In genomic region chr1:34795916-34796315, GRCh38 we compare ENCODE assay signal across 17 cellular contexts. TPM values are rescaled to one million over a fixed set of nuclear protein-coding genes. Genes with fewer than 3 reads are reported as not detected.
DNase-seq lines count a peak whose midpoint lies in the region; ATAC-seq, FAIRE-seq and TF ChIP-seq lines count a peak whose summit lies in the region.
"Had no signal": no experiment of that assay in that cellular context is flagged by ENCODE, and none has a peak within 500 bp of the region (broad histone marks: within the 10 kb centered on the region; RNA-seq: fewer than 3 reads in every experiment).

No MANE protein-coding gene starts in this region.

- no peaks in the 10 kb centered on the region for H3K36me3 ChIP-seq in BLaER1
- H3K36me3 ChIP-seq in H1 (ENCODE audit: control insufficient read depth in 2 of 4, insufficient read depth in 4 of 4, low read length in 3 of 4): no peaks in the 10 kb centered on the region
- H3K36me3 ChIP-seq in mesodermal cell (ENCODE audit: control insufficient read depth, insufficient read depth, low read length): peaks cover 4% of the 10 kb centered on the region
- no peaks in the 10 kb centered on the region for H3K36me3 ChIP-seq in spleen
- no peaks in the 10 kb centered on the region for H3K36me3 ChIP-seq in MG63
- H3K36me3 ChIP-seq: BE2C had no signal

- TF ChIP-seq RAD21 in H1 (IDR thresholded peaks at IDR 0.05 in 1 of 2, conservative IDR thresholded peaks at IDR 0.05 in 1 of 2; ENCODE audit: low read depth in 2 of 2, low read length in 2 of 2): no peak

- H3K27me3 ChIP-seq in BLaER1: no peaks in the 10 kb centered on the region
- peaks cover 0 to 13% (median 10%) of the 10 kb centered on the region in 4 experiments; a peak in 4 of 7 replicates for H3K27me3 ChIP-seq in H1 (replicated peaks in 1 of 4; ENCODE audit: control insufficient read depth in 3 of 4, extremely low read depth in 1 of 4, insufficient read depth in 3 of 4, low read length in 3 of 4)
- peaks cover 0 to 36% (median 18%) of the 10 kb centered on the region in 7 donors for H3K27me3 ChIP-seq in spleen (replicated peaks in 1 of 7)
- no peaks in the 10 kb centered on the region for H3K27me3 ChIP-seq in MG63
- H3K27me3 ChIP-seq: BE2C had no signal

- no peak overlapping the region for H3K4ac ChIP-seq in H1 (replicated peaks; ENCODE audit: insufficient read length, low read depth, low read length)

- 88% methylated on average over 6 of the region's 6 CpGs; no CpG with 5 or more reads in 1 of the 2 experiments for WGBS in H1 (ENCODE audit: extremely low coverage in 1 of 2, insufficient coverage in 1 of 2, insufficient read length in 1 of 2, insufficient replicate concordance in 2 of 2, low coverage in 1 of 2, low lambda C conversion rate in 2 of 2, missing lambda C conversion rate in 1 of 2), 2 experiments
- 68 to 94% methylated on average over 3 to 5 of the region's 6 CpGs for WGBS in mesodermal cell (ENCODE audit: insufficient coverage in 2 of 2), 2 experiments
- WGBS in spleen, 5 donors: 80 to 91% (median 85%) methylated on average over 6 of the region's 6 CpGs

- H2BK12ac ChIP-seq in H1 (ENCODE audit: low read depth, low read length): 0 out of 2 replicates have a peak overlapping the region, but pooled peaks have one; percentile 56

- H3K18ac ChIP-seq in H1 (ENCODE audit: extremely low read depth, low read length): peak overlapping the region; percentile 56; the same call in 1 of the 2 replicates

- H3K14ac ChIP-seq in H1 (ENCODE audit: insufficient read length): no peak overlapping the region

- no peak overlapping the region for H2AFZ ChIP-seq in H1 (ENCODE audit: low read length)

- H3K27ac ChIP-seq in BLaER1 (no peak overlapping the region), H1 (ENCODE audit: low read depth, low read length) (no peak overlapping the region), mesodermal cell (ENCODE audit: low read depth, low read length, severe bottlenecking) (no peak overlapping the region), spleen (no peak overlapping the region)
- H3K27ac ChIP-seq: KMS-11 had no signal

- H3K4me2 ChIP-seq in BLaER1 (peak overlapping the region; percentile 3), H1 (ENCODE audit: insufficient read depth in 1 of 2, low read depth in 2 of 2, low read length in 2 of 2) (no peak overlapping the region)
- H3K4me2 ChIP-seq: KMS-11 had no signal

- no peak overlapping the region for H4K5ac ChIP-seq in H1 (ENCODE audit: insufficient read length, low read depth, low read length)

- TF ChIP-seq CTCF in H1 (IDR thresholded peaks at IDR 0.05; ENCODE audit: control extremely low read depth in 1 of 3, insufficient read depth in 1 of 3, low read depth in 1 of 3, low read length in 3 of 3): no peak
- TF ChIP-seq CTCF in spleen (IDR thresholded peaks at IDR 0.05 in 8 of 11, conservative IDR thresholded peaks at IDR 0.05 in 3 of 11): no peak

- POLR2A ChIA-PET in H1 (lab: Charles Lee; ENCODE audit: partially characterized antibody): interaction anchor here (0.6 to 1.5 kb wide), 4 partner anchors 38 to 71 kb away, joined by 3 to 5 read pairs (median 3); no protein-coding TSS in a partner anchor

- no peak for DNase-seq in H1 (ENCODE audit: low read depth in 1 of 2, low spot score in 2 of 2)
- no peak for DNase-seq in spleen
- no peak for DNase-seq in DMS153 (lab: John Stamatoyannopoulos, UW)
- no peak for DNase-seq in MG63
- DNase-seq: BE2C, EL, MM.1S, NCI-H1105, NCI-H187, NCI-H446 had no signal

- no peak overlapping the region for H3K23ac ChIP-seq in H1 (ENCODE audit: insufficient read length)

- H3K9me3 ChIP-seq in BLaER1: no peaks in the 10 kb centered on the region
- H3K9me3 ChIP-seq in H1 (ENCODE audit: insufficient read depth in 2 of 2, low read depth in 1 of 2, low read length in 1 of 2): no peaks in the 10 kb centered on the region
- no peaks in the 10 kb centered on the region for H3K9me3 ChIP-seq in mesodermal cell (ENCODE audit: control insufficient read depth, low read length)
- H3K9me3 ChIP-seq in spleen: no peaks in the 10 kb centered on the region
- no peaks in the 10 kb centered on the region for H3K9me3 ChIP-seq in MG63
- H3K9me3 ChIP-seq: BE2C had no signal

- no peak overlapping the region for H2BK15ac ChIP-seq in H1 (ENCODE audit: low read length)

- ATAC-seq in HG02588 (IDR thresholded peaks at IDR 0.05; ENCODE audit: unreplicated experiment): no peak
- ATAC-seq in HG03097 (IDR thresholded peaks at IDR 0.05; ENCODE audit: low FRiP score, unreplicated experiment): no peak
- ATAC-seq: HepG2 had no signal

- no peak for TF ChIP-seq POLR2A in H1 (IDR thresholded peaks at IDR 0.05; ENCODE audit: control extremely low read depth in 1 of 2, low read depth in 2 of 2, low read length in 2 of 2)
- no peak for TF ChIP-seq POLR2A in spleen (IDR thresholded peaks at IDR 0.05)

- H3K79me2 ChIP-seq in H1 (ENCODE audit: control insufficient read depth in 1 of 2, insufficient read depth in 2 of 2, low read length in 2 of 2): no peaks in the 10 kb centered on the region

- no peak for FAIRE-seq in H1 (lab: Jason Lieb, UNC)
- FAIRE-seq: H54, HepG2 had no signal

- H4K20me1 ChIP-seq in BLaER1 (0 out of 2 replicates have a peak, but pooled peaks cover 3% of the 10 kb centered on the region), H1 (replicated peaks in 1 of 2; ENCODE audit: control insufficient read depth in 1 of 2, insufficient read depth in 2 of 2, low read length in 2 of 2) (no peaks in the 10 kb centered on the region)

- intact Hi-C loops in spleen (cut with DNase I; ENCODE audit: low total_unique reads): no loop called here

- CTCF ChIA-PET in H1 (lab: Charles Lee; ENCODE audit: partially characterized antibody): interaction anchor here (1.0 to 12.6 kb wide), 4 partner anchors 8 to 71 kb away, joined by 3 to 230 read pairs (median 20); no protein-coding TSS in a partner anchor

- H2AK5ac ChIP-seq in H1 (ENCODE audit: low read depth, low read length): no peak overlapping the region

- H4K91ac ChIP-seq in H1 (replicated peaks; ENCODE audit: insufficient read length, low read length): peak overlapping the region; percentile 67

- H3K9ac ChIP-seq in BLaER1: no peak overlapping the region
- no peak overlapping the region for H3K9ac ChIP-seq in H1 (replicated peaks in 1 of 4; ENCODE audit: extremely low read depth in 1 of 4, low read depth in 3 of 4, low read length in 3 of 4)
- H3K9ac ChIP-seq: KMS-11 had no signal

- no peak overlapping the region for H2BK5ac ChIP-seq in H1 (ENCODE audit: low read depth, low read length)

- no peak overlapping the region; the same call in 1 of the 2 replicates for H2BK20ac ChIP-seq in H1 (ENCODE audit: low read length)

- H3K4me1 ChIP-seq in BLaER1 (peaks cover 57% of the 10 kb centered on the region), H1 (replicated peaks in 1 of 4; ENCODE audit: control insufficient read depth in 3 of 4, insufficient read depth in 4 of 4, low read length in 3 of 4) (peaks cover 0 to 12% (median 7%) of the 10 kb centered on the region in 4 experiments; a peak in 4 of 7 replicates), mesodermal cell (ENCODE audit: control insufficient read depth, insufficient read depth, low read length, poor library complexity, severe bottlenecking) (no peaks in the 10 kb centered on the region), spleen (peaks cover 0 to 20% (median 13%) of the 10 kb centered on the region in 6 donors)
- H3K4me1 ChIP-seq: BE2C had no signal

- no peak for TF ChIP-seq EP300 in H1 (IDR thresholded peaks at IDR 0.05; ENCODE audit: borderline replicate concordance in 1 of 2, low read depth in 2 of 2, low read length in 2 of 2)

- no peak overlapping the region for H4K8ac ChIP-seq in H1 (ENCODE audit: extremely low read depth, insufficient read depth, low read length)

- no peaks in the 10 kb centered on the region; the same call in 1 of the 2 replicates for H3K23me2 ChIP-seq in H1 (ENCODE audit: low read depth, low read length)

- H3K4me3 ChIP-seq in BLaER1: no peak overlapping the region
- no peak overlapping the region for H3K4me3 ChIP-seq in H1 (ENCODE audit: extremely low read depth in 1 of 4, insufficient read depth in 2 of 4, low read depth in 3 of 4, low read length in 4 of 4)
- H3K4me3 ChIP-seq in mesodermal cell (ENCODE audit: extremely low read depth, insufficient read depth, low read length, poor library complexity, severe bottlenecking): peak overlapping the region; percentile 35
- peak overlapping the region in 5 of 8 donors; percentile 14 to 60 (median 28) for H3K4me3 ChIP-seq in spleen
- H3K4me3 ChIP-seq in MG63: no peak overlapping the region

- no peak overlapping the region for H3K56ac ChIP-seq in H1 (replicated peaks; ENCODE audit: insufficient read length, low read depth, low read length)

- no peaks in the 10 kb centered on the region for H3K79me1 ChIP-seq in H1 (ENCODE audit: low read depth, low read length)

- H2BK120ac ChIP-seq in H1 (replicated peaks; ENCODE audit: low read depth, low read length): no peak overlapping the region

RNA-seq across cellular contexts. Expression of gene GJA4, which starts 3.1 kb away (rescaled TPM):
- total RNA-seq in H1 (2021; fragmentation: NEBNext Ultra II Directional; extraction: Animal tissue kit (Norgen Biotek cat#: 25700)): 2.7 and 3.2 TPM in 2 replicates
- 3.9 and 4.3 TPM in 2 replicates for polyA plus RNA-seq in H1 (2011; rRNA removed)
- 2.4 TPM for polyA plus RNA-seq in H1 (2011; cell fraction: cytosol; rRNA removed)
- 3.8 TPM for polyA plus RNA-seq in H1 (2011; cell fraction: nucleus; rRNA removed)
- polyA plus RNA-seq in H1 (2012, experiment 1 of 2): 1.6 to 3.4 TPM (median 2.7 TPM) in 4 replicates
- 2.7 TPM for polyA plus RNA-seq in H1 (2012, experiment 2 of 2)
- 14.8 TPM for polyA plus RNA-seq in H1 (2013, experiment 1 of 2)
- polyA plus RNA-seq in H1 (2013, experiment 2 of 2): 15.5 TPM
- polyA minus RNA-seq in H1 (2011; rRNA and poly(A)+ RNA removed): 0.82 and 1.0 TPM in 2 replicates
- 2.1 TPM for polyA minus RNA-seq in H1 (2011; cell fraction: cytosol; rRNA and poly(A)+ RNA removed)
- 1.9 TPM for polyA minus RNA-seq in H1 (2011; cell fraction: nucleus; rRNA and poly(A)+ RNA removed)
- 115 TPM for polyA plus RNA-seq in mesodermal cell (2013, experiment 1 of 2)
- 78.2 TPM for polyA plus RNA-seq in mesodermal cell (2013, experiment 2 of 2)
- total RNA-seq in spleen: 10 to 100 TPM in 3 of 7 donors, 1 to 10 TPM in 4; 7.6 to 20.6 (median 8.7) TPM
- 1 to 10 TPM; 1.3 to 7.3 (median 7.0) TPM for polyA plus RNA-seq in spleen
- not detected in 2 replicates for total RNA-seq in MG63 (2014; rRNA removed; shearing (Covaris generic); ENCODE audit: low replicate concordance)
- total RNA-seq: HepG2 had no signal
- polyA plus RNA-seq: HepG2 had no signal

RNA-seq across cellular contexts. Expression of gene GJB3, which starts 14.9 kb away (rescaled TPM):
- total RNA-seq in H1 (2021; fragmentation: NEBNext Ultra II Directional; extraction: Animal tissue kit (Norgen Biotek cat#: 25700)): 0.93 and 1.1 TPM in 2 replicates
- polyA plus RNA-seq in H1 (2011; rRNA removed): 1.6 and 1.7 TPM in 2 replicates
- polyA plus RNA-seq in H1 (2011; cell fraction: cytosol; rRNA removed): 1.0 TPM
- 0.81 TPM for polyA plus RNA-seq in H1 (2011; cell fraction: nucleus; rRNA removed)
- 0.90 to 1.2 TPM (median 1.2 TPM) in 4 replicates for polyA plus RNA-seq in H1 (2012, experiment 1 of 2)
- 1.6 TPM for polyA plus RNA-seq in H1 (2012, experiment 2 of 2)
- polyA plus RNA-seq in H1 (2013, experiment 1 of 2): 2.6 TPM
- 2.7 TPM for polyA plus RNA-seq in H1 (2013, experiment 2 of 2)
- 0.29 and 0.82 TPM in 2 replicates for polyA minus RNA-seq in H1 (2011; rRNA and poly(A)+ RNA removed)
- polyA minus RNA-seq in H1 (2011; cell fraction: cytosol; rRNA and poly(A)+ RNA removed): not detected
- polyA minus RNA-seq in H1 (2011; cell fraction: nucleus; rRNA and poly(A)+ RNA removed): 0.90 TPM
- 1.1 TPM for polyA plus RNA-seq in mesodermal cell (2013, experiment 1 of 2)
- 0.56 TPM for polyA plus RNA-seq in mesodermal cell (2013, experiment 2 of 2)
- total RNA-seq in spleen: not detected
- under 1 TPM; 0.11 to 0.23 (median 0.13) TPM for polyA plus RNA-seq in spleen
- not detected in 2 replicates for total RNA-seq in MG63 (2014; rRNA removed; shearing (Covaris generic); ENCODE audit: low replicate concordance)
- total RNA-seq: HepG2 had no signal
- polyA plus RNA-seq: HepG2 had no signal

RNA-seq across cellular contexts. Expression of gene GJB4, which starts 36.4 kb away (rescaled TPM):
- total RNA-seq in H1 (2021; fragmentation: NEBNext Ultra II Directional; extraction: Animal tissue kit (Norgen Biotek cat#: 25700)): 0.11 and 0.20 TPM in 2 replicates
- polyA plus RNA-seq in H1 (2011; rRNA removed): 0.36 and 0.41 TPM in 2 replicates
- polyA plus RNA-seq in H1 (2011; cell fraction: cytosol; rRNA removed): 0.30 TPM
- 0.24 TPM for polyA plus RNA-seq in H1 (2011; cell fraction: nucleus; rRNA removed)
- polyA plus RNA-seq in H1 (2012, experiment 1 of 2): 0.13 to 0.45 TPM (median 0.24 TPM) in 4 replicates
- polyA plus RNA-seq in H1 (2012, experiment 2 of 2): 0.17 TPM
- polyA plus RNA-seq in H1 (2013, experiment 1 of 2): 0.24 TPM
- polyA plus RNA-seq in H1 (2013, experiment 2 of 2): 0.24 TPM
- polyA minus RNA-seq in H1 (2011; rRNA and poly(A)+ RNA removed): 0.17 and 0.57 TPM in 2 replicates
- polyA minus RNA-seq in H1 (2011; cell fraction: cytosol; rRNA and poly(A)+ RNA removed): not detected
- polyA minus RNA-seq in H1 (2011; cell fraction: nucleus; rRNA and poly(A)+ RNA removed): 0.70 TPM
- not detected for polyA plus RNA-seq in mesodermal cell (2013, experiment 1 of 2)
- not detected for polyA plus RNA-seq in mesodermal cell (2013, experiment 2 of 2)
- total RNA-seq in spleen: not detected
- polyA plus RNA-seq in spleen: not detected
- not detected in 2 replicates for total RNA-seq in MG63 (2014; rRNA removed; shearing (Covaris generic); ENCODE audit: low replicate concordance)
- total RNA-seq: HepG2 had no signal
- polyA plus RNA-seq: HepG2 had no signal

RNA-seq across cellular contexts. Expression of gene GJB5, which starts 41.1 kb away (rescaled TPM):
- 0.71 and 0.86 TPM in 2 replicates for total RNA-seq in H1 (2021; fragmentation: NEBNext Ultra II Directional; extraction: Animal tissue kit (Norgen Biotek cat#: 25700))
- 3.1 and 3.3 TPM in 2 replicates for polyA plus RNA-seq in H1 (2011; rRNA removed)
- 2.5 TPM for polyA plus RNA-seq in H1 (2011; cell fraction: cytosol; rRNA removed)
- polyA plus RNA-seq in H1 (2011; cell fraction: nucleus; rRNA removed): 1.9 TPM
- polyA plus RNA-seq in H1 (2012, experiment 1 of 2): 0.69 to 1.5 TPM (median 1.1 TPM) in 4 replicates
- polyA plus RNA-seq in H1 (2012, experiment 2 of 2): 1.2 TPM
- 1.4 TPM for polyA plus RNA-seq in H1 (2013, experiment 1 of 2)
- 1.4 TPM for polyA plus RNA-seq in H1 (2013, experiment 2 of 2)
- polyA minus RNA-seq in H1 (2011; rRNA and poly(A)+ RNA removed): 1.0 and 1.7 TPM in 2 replicates
- polyA minus RNA-seq in H1 (2011; cell fraction: cytosol; rRNA and poly(A)+ RNA removed): not detected
- 1.4 TPM for polyA minus RNA-seq in H1 (2011; cell fraction: nucleus; rRNA and poly(A)+ RNA removed)
- not detected for polyA plus RNA-seq in mesodermal cell (2013, experiment 1 of 2)
- polyA plus RNA-seq in mesodermal cell (2013, experiment 2 of 2): not detected
- not detected for total RNA-seq in spleen
- polyA plus RNA-seq in spleen: under 1 TPM in 1 of 3 donors, not detected in 2; 0.06 TPM
- not detected in 2 replicates for total RNA-seq in MG63 (2014; rRNA removed; shearing (Covaris generic); ENCODE audit: low replicate concordance)
- total RNA-seq: HepG2 had no signal
- polyA plus RNA-seq: HepG2 had no signal

Comparison
In these comparisons a context has a peak if more than half of its experiments do, and no peak if none do; other contexts are left out.
1. H3K4me3 ChIP-seq: peak in mesodermal cell (single experiment) and spleen (5 of 8); none in BLaER1 (single experiment), H1 (0 of 4) and MG63 (single experiment).